ENCODE assay signal across 20 cellular contexts in genomic region chr13:75769141-75769905, GRCh38.
DNase-seq lines count a peak whose midpoint lies in the region; ATAC-seq and TF ChIP-seq lines count a peak whose summit lies in the region.
"Had no signal": no experiment of that assay in that cellular context is flagged by ENCODE, and none has a peak within 500 bp of the region (broad histone marks: within the 10 kb centered on the region; RNA-seq: fewer than 3 reads in every experiment).

No MANE protein-coding gene starts in this region.

- H3K4me1 ChIP-seq in upper lobe of left lung (peaks cover 3 to 19% (median 15%) of the 10 kb centered on the region in 4 donors), mammary epithelial cell (ENCODE audit: insufficient read depth, low read length) (peaks cover 12% of the 10 kb centered on the region)

- peaks cover 6% of the 10 kb centered on the region for H3K79me2 ChIP-seq in mammary epithelial cell (ENCODE audit: insufficient read depth, low read length)

- H3K9me3 ChIP-seq in upper lobe of left lung (no peaks in the 10 kb centered on the region), mammary epithelial cell (replicated peaks; ENCODE audit: insufficient read depth, low read length) (no peaks in the 10 kb centered on the region)
- H3K9me3 ChIP-seq: right atrium auricular region, vagina had no signal

- no peaks in the 10 kb centered on the region for H3K36me3 ChIP-seq in upper lobe of left lung
- H3K36me3 ChIP-seq in mammary epithelial cell (ENCODE audit: insufficient read depth, low read length), result no peaks in the 10 kb centered on the region
- H3K36me3 ChIP-seq: right atrium auricular region, vagina had no signal

- H3K27ac ChIP-seq in upper lobe of left lung (peak overlapping the region in 3 of 4 donors; percentile 4 to 56 (median 17)), mammary epithelial cell (ENCODE audit: insufficient read depth, low read depth, low read length) (no peak overlapping the region)
- H3K27ac ChIP-seq: vagina had no signal

- H3K9ac ChIP-seq in mammary epithelial cell (ENCODE audit: insufficient read depth, low read length), result no peak overlapping the region

- no peak overlapping the region for H3K4me2 ChIP-seq in mammary epithelial cell (ENCODE audit: insufficient read depth, low read depth, low read length)

- peak; percentile 34 for DNase-seq in NCI-H82 (lab: John Stamatoyannopoulos, UW)
- no peak for DNase-seq in NCI-H82 treated with DMSO at 0.1 percent for 48 hours (lab: John Stamatoyannopoulos, UW; ENCODE audit: unreplicated experiment)
- peak; percentile 94 for DNase-seq in SK-N-DZ (ENCODE audit: low spot score)
- DNase-seq in left kidney (ENCODE audit: low read depth, low spot score), result peak; percentile 6
- no peak for DNase-seq in upper lobe of left lung
- DNase-seq in omental fat pad (ENCODE audit: low spot score), result no peak
- no peak for DNase-seq in mammary epithelial cell
- DNase-seq: activated naive CD4-positive, alpha-beta T cell treated with anti-CD3 and anti-CD28 coated beads, Interleukin-2, amount 10 ng/mL, durations not matched to agents 7 days and 5 days; activated T-cell treated with anti-CD3 and anti-CD28 coated beads, Interleukin-2, amount 50 U/mL, for 48 hours; anterior cingulate cortex; erythroblast; NCI-H2029; NCI-H226; nucleus accumbens; stimulated activated CD8-positive, alpha-beta memory T cell treated with anti-CD3 and anti-CD28 coated beads, Interleukin-4, amount 100 ng/mL, for 48 hours; substantia nigra had no signal

- BruUV-seq in mammary epithelial cell (replicated peaks; lab: Mats Ljungman, UMichigan), result no TSS peak

- ATAC-seq in upper lobe of left lung (ENCODE audit: low FRiP score in 2 of 2) (no peak), omental fat pad (ENCODE audit: low FRiP score) (no peak), GM19395 (IDR thresholded peaks at IDR 0.05; ENCODE audit: unreplicated experiment) (no peak)
- ATAC-seq: activated CD4-positive, CD25-positive, alpha-beta regulatory T cell treated with anti-CD3 and anti-CD28 coated beads, Interleukin-2, amount 50 U/mL, for 24 hours had no signal

- H3K4me3 ChIP-seq in upper lobe of left lung (peak overlapping the region in 1 of 4 donors; percentile 9), mammary epithelial cell (replicated peaks in 1 of 3; ENCODE audit: insufficient read depth in 1 of 3, low read depth in 2 of 3, low read length in 3 of 3) (no peak overlapping the region)
- H3K4me3 ChIP-seq: right atrium auricular region, vagina had no signal

- no peak for TF ChIP-seq POLR2A in upper lobe of left lung (IDR thresholded peaks at IDR 0.05)

- 52 to 59% methylated on average over 1 of the region's 1 CpG for WGBS in upper lobe of left lung, 2 donors
- 100% methylated on average over 1 of the region's 1 CpG for WGBS in mammary epithelial cell (ENCODE audit: low coverage, missing lambda C conversion rate)

- no peaks in the 10 kb centered on the region for H4K20me1 ChIP-seq in mammary epithelial cell (ENCODE audit: insufficient read depth, low read length)

- CTCF ChIA-PET in mammary epithelial cell (lab: Charles Lee; ENCODE audit: low non-redundant PET), result no interaction called here

- TF ChIP-seq EP300 in upper lobe of left lung (IDR thresholded peaks at IDR 0.05), result no peak

- H2AFZ ChIP-seq in mammary epithelial cell (ENCODE audit: low read depth, low read length), result no peak overlapping the region

- dilution Hi-C loops in mammary epithelial cell (cut with HindIII; ENCODE audit: low sequenced_read_pairs), result no loop called here

- intact Hi-C loops in mammary epithelial cell (cut with micrococcal nuclease), result no loop called here

- H3K27me3 ChIP-seq in upper lobe of left lung (no peaks in the 10 kb centered on the region), mammary epithelial cell (ENCODE audit: insufficient read depth, low read length) (no peaks in the 10 kb centered on the region)
- H3K27me3 ChIP-seq: right atrium auricular region, vagina had no signal

- in situ Hi-C loops in mammary epithelial cell (cut with MboI; ENCODE audit: low sequenced_read_pairs in 2 of 2), result no loop called here

- TF ChIP-seq CTCF in upper lobe of left lung (IDR thresholded peaks at IDR 0.05), result no peak
- TF ChIP-seq CTCF in omental fat pad (IDR thresholded peaks at IDR 0.05), result no peak
- TF ChIP-seq CTCF in mammary epithelial cell (conservative IDR thresholded peaks at IDR 0.05 in 1 of 2, IDR thresholded peaks at IDR 0.05 in 1 of 2; ENCODE audit: extremely low read depth in 1 of 2, insufficient read depth in 1 of 2, low read depth in 1 of 2, low read length in 2 of 2), result no peak

Comparison
In these comparisons a context has a peak if more than half of its experiments do, and no peak if none do; other contexts are left out.
1. DNase-seq: peak in NCI-H82 (single experiment), SK-N-DZ (single experiment) and left kidney (single experiment); none in NCI-H82 treated with DMSO at 0.1 percent for 48 hours (single experiment), upper lobe of left lung (0 of 2), omental fat pad (single experiment) and mammary epithelial cell (single experiment).